In the genomic region with DNA sequence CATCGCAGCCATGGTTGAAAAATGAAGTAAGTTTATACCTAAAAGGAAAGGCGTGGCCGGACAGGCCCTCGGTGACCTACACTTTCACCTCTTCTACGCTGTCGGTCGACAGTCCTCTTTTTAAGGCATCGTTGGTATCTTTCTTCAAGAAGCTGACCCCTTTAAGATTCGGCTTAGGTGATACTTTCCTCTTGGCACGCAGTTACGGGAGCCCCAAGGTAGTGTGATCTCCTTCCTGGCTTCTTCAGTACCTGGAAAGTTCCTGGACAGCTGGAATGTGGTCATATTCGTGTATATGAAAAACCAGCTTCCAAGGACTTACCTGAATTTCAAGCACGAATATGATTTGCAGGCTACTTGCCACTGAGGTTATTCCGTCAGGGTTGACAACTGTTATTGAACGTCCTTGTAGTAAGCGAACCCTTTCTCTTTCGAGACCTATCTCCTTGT, we compare ENCODE assay signal across 8 cellular contexts. TPM values are rescaled to one million over a fixed set of nuclear protein-coding genes. Genes with fewer than 3 reads are reported as not detected.
DNase-seq lines count a peak whose midpoint lies in the region; ATAC-seq and TF ChIP-seq lines count a peak whose summit lies in the region.

No MANE protein-coding gene starts in this region.

- TF ChIP-seq EP300 in gastroesophageal sphincter (IDR thresholded peaks at IDR 0.05), result no peak

- WGBS in GM23248 (ENCODE audit: low coverage in 1 of 2, low lambda C conversion rate in 2 of 2, missing lambda C conversion rate in 2 of 2), 2 experiments, result 86 to 87% methylated on average over 17 of the region's 17 CpGs
- 83 to 90% methylated on average over 15 of the region's 17 CpGs for WGBS in gastroesophageal sphincter (ENCODE audit: low coverage in 1 of 2), 2 donors
- WGBS in smooth muscle cell (ENCODE audit: low lambda C conversion rate), result 82% methylated on average over 17 of the region's 17 CpGs

- H3F3A ChIP-seq in GM23248 (ENCODE audit: insufficient read depth) (peaks cover 7% of the 10 kb centered on the region), SU-DHL-6 (ENCODE audit: insufficient read depth) (peaks cover 28% of the 10 kb centered on the region), smooth muscle cell (ENCODE audit: low read depth) (peaks cover 9% of the 10 kb centered on the region)

- H3K4me3 ChIP-seq in GM23248, result peak overlapping the region; percentile 98
- peak overlapping the region; percentile 52 for H3K4me3 ChIP-seq in SU-DHL-6 (ENCODE audit: insufficient read depth, low read length, poor library complexity, severe bottlenecking)
- H3K4me3 ChIP-seq in gastroesophageal sphincter, result peak overlapping the region in 1 of 2 donors; percentile 79
- H3K4me3 ChIP-seq in smooth muscle cell, result peak overlapping the region; percentile 76

- H3K9me2 ChIP-seq in GM23248 (ENCODE audit: insufficient read depth), result no peaks in the 10 kb centered on the region
- no peaks in the 10 kb centered on the region for H3K9me2 ChIP-seq in SU-DHL-6 (replicated peaks; ENCODE audit: insufficient read depth, low read length)

- no peak for DNase-seq in GM23248
- no peak for DNase-seq in smooth muscle cell (lab: John Stamatoyannopoulos, UW; ENCODE audit: unreplicated experiment)
- no peak for DNase-seq in OCI-M1 (lab: John Stamatoyannopoulos, UW)
- no peak for DNase-seq in amniotic stem cell (lab: John Stamatoyannopoulos, UW)
- no peak for DNase-seq in NCI-H82 (lab: John Stamatoyannopoulos, UW)
- DNase-seq in NCI-H1930 (lab: John Stamatoyannopoulos, UW), result no peak

- TF ChIP-seq CTCF in SU-DHL-6 (IDR thresholded peaks at IDR 0.05; ENCODE audit: insufficient read depth, low read length, poor library complexity, severe bottlenecking) (no peak), gastroesophageal sphincter (IDR thresholded peaks at IDR 0.05) (no peak), smooth muscle cell (IDR thresholded peaks at IDR 0.05; ENCODE audit: borderline replicate concordance, insufficient read depth, poor library complexity, severe bottlenecking) (no peak)

- H3K9ac ChIP-seq in GM23248 (peak overlapping the region; percentile 95), SU-DHL-6 (ENCODE audit: low read length) (peak overlapping the region; percentile 92), smooth muscle cell (ENCODE audit: low read depth) (no peak overlapping the region)

- in situ Hi-C loops in GM23248 (cut with MboI), result no loop called here

- peak overlapping the region; percentile 92 for H2AFZ ChIP-seq in GM23248
- peak overlapping the region; percentile 63 for H2AFZ ChIP-seq in SU-DHL-6 (ENCODE audit: low read depth, low read length, severe bottlenecking)
- peak overlapping the region; percentile 97 for H2AFZ ChIP-seq in smooth muscle cell (ENCODE audit: low read depth)

- H3K27ac ChIP-seq in GM23248 (peak overlapping the region; percentile 96), SU-DHL-6 (ENCODE audit: low read depth, low read length) (peak overlapping the region; percentile 67; the same call in 1 of the 2 replicates), gastroesophageal sphincter (peak overlapping the region; percentile 76 to 99 (median 98)), smooth muscle cell (ENCODE audit: low read depth) (peak overlapping the region; percentile 91)

- TF ChIP-seq POLR2A in gastroesophageal sphincter (IDR thresholded peaks at IDR 0.05), result no peak

- H3K9me3 ChIP-seq in GM23248 (ENCODE audit: low read depth) (no peaks in the 10 kb centered on the region), SU-DHL-6 (ENCODE audit: insufficient read depth, low read length) (no peaks in the 10 kb centered on the region), gastroesophageal sphincter (no peaks in the 10 kb centered on the region), smooth muscle cell (replicated peaks; ENCODE audit: low read depth) (no peaks in the 10 kb centered on the region)

- no peaks in the 10 kb centered on the region for H3K27me3 ChIP-seq in GM23248 (replicated peaks; ENCODE audit: insufficient read depth)
- no peaks in the 10 kb centered on the region for H3K27me3 ChIP-seq in SU-DHL-6 (ENCODE audit: low read length)
- H3K27me3 ChIP-seq in gastroesophageal sphincter, result no peaks in the 10 kb centered on the region
- H3K27me3 ChIP-seq in smooth muscle cell (ENCODE audit: low read depth), result no peaks in the 10 kb centered on the region

- H3K79me2 ChIP-seq in GM23248 (ENCODE audit: insufficient read depth) (peaks cover 36% of the 10 kb centered on the region), SU-DHL-6 (ENCODE audit: insufficient read depth, low read length) (peaks cover 48% of the 10 kb centered on the region), smooth muscle cell (ENCODE audit: low read depth) (peaks cover 36% of the 10 kb centered on the region)

- H3K36me3 ChIP-seq in GM23248 (ENCODE audit: low read depth) (no peaks in the 10 kb centered on the region), SU-DHL-6 (ENCODE audit: low read length) (peaks cover 15% of the 10 kb centered on the region), gastroesophageal sphincter (no peaks in the 10 kb centered on the region), smooth muscle cell (ENCODE audit: low read depth) (no peaks in the 10 kb centered on the region)

- H3K4me2 ChIP-seq in GM23248 (ENCODE audit: unreplicated experiment), result peak overlapping the region; percentile 94
- H3K4me2 ChIP-seq in SU-DHL-6 (ENCODE audit: low read depth, low read length, poor library complexity, severe bottlenecking), result peak overlapping the region; percentile 74
- peak overlapping the region; percentile 93 for H3K4me2 ChIP-seq in smooth muscle cell

- no peak for ATAC-seq in gastroesophageal sphincter

- 0 out of 2 replicates have a peak, but pooled peaks cover 8% of the 10 kb centered on the region for H4K20me1 ChIP-seq in GM23248 (ENCODE audit: insufficient read depth)
- no peaks in the 10 kb centered on the region for H4K20me1 ChIP-seq in SU-DHL-6 (ENCODE audit: low read depth, low read length)
- H4K20me1 ChIP-seq in smooth muscle cell (ENCODE audit: low read depth), result peaks cover 33% of the 10 kb centered on the region

- H3K4me1 ChIP-seq in GM23248 (ENCODE audit: insufficient read depth), result peaks cover 22% of the 10 kb centered on the region
- peaks cover 0 to 74% (median 18%) of the 10 kb centered on the region in 3 donors for H3K4me1 ChIP-seq in gastroesophageal sphincter
- H3K4me1 ChIP-seq in smooth muscle cell (ENCODE audit: low read depth), result peaks cover 30% of the 10 kb centered on the region

RNA-seq across cellular contexts. Expression of a gene that starts 0.9 kb away (rescaled TPM):
- total RNA-seq in GM23248 (2014; rRNA removed; shearing (Covaris generic)), result 49.0 and 59.7 TPM in 2 replicates
- polyA plus RNA-seq in GM23248 (2016; fragmentation: Nextera tagmentation; extraction: Ambion mirVana), result 105 and 110 TPM in 2 replicates
- 100 to 1,000 TPM in 1 of 4 donors, 10 to 100 TPM in 3; 80.0 to 132 (median 93.2) TPM for total RNA-seq in gastroesophageal sphincter
- total RNA-seq in smooth muscle cell, result 93.3 and 107 TPM in 2 replicates
- 75.2 and 96.0 TPM in 2 replicates for polyA plus RNA-seq in smooth muscle cell
